Comparison of ENCODE assay signal across 19 cellular contexts in the genomic region with DNA sequence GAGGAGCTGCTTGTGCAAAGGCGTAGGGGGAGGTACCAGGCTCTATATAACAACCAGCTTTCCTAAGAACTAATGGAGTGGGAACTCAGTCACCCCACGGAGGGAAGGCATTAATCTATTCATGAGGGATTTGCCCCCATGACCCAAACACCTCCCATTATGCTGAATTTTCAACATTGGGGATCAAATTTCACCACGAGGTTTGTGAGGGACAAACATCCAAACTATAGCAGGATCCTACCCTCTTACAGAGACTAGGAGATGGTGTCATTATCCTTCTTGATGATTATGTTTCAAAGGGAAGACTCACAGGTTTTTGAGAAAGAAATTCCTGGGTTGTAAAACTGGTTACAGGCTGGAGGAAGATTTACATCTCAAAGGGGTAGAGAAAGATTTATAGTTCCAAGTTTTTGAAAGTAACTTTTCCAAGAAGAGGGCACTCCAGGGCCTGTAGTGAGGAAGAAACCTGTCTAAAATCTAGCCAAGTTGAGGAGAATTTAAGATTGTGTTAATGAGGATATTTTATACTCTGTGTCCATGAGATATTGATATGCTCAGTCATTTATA.
DNase-seq lines count a peak whose midpoint lies in the region; TF ChIP-seq lines count a peak whose summit lies in the region.
"Had no signal": no experiment of that assay in that cellular context is flagged by ENCODE, and none has a peak within 500 bp of the region (broad histone marks: within the 10 kb centered on the region; RNA-seq: fewer than 3 reads in every experiment).

No MANE protein-coding gene starts in this region.

- 0 out of 2 replicates have a peak overlapping the region, but pooled peaks have one; percentile 24 for H3K9ac ChIP-seq in HUES64 (ENCODE audit: low read depth, low read length)
- H3K9ac ChIP-seq in iPS-18a (ENCODE audit: low read length) = peak overlapping the region; percentile 23

- peak; percentile 50 for DNase-seq in ELF-1 (ENCODE audit: low read depth, low spot score)
- DNase-seq in neural crest cell (ENCODE audit: low read depth, low spot score) = no peak
- no peak for DNase-seq in effector memory CD4-positive, alpha-beta T cell
- DNase-seq in kidney glomerular epithelial cell (lab: John Stamatoyannopoulos, UW) = no peak
- no peak for DNase-seq in posterior vena cava (ENCODE audit: low spot score)
- DNase-seq in esophagus squamous epithelium (lab: John Stamatoyannopoulos, UW) = no peak
- DNase-seq: CD4-positive, alpha-beta memory T cell; DND-41; GDM1; H7; KG1; NCI-H1048; NCI-H345; NCI-H526; Right ventricle myocardium superior had no signal

- intact Hi-C loops in posterior vena cava (cut with DNase I) (no loop called here), esophagus squamous epithelium (cut with DNase I) (no loop called here)

- H3K27ac ChIP-seq in HUES64 (ENCODE audit: low read depth, low read length) (peak overlapping the region; percentile 45; the same call in 1 of the 2 replicates), iPS-18a (ENCODE audit: low read length) (peak overlapping the region; percentile 4), esophagus squamous epithelium (no peak overlapping the region)
- no peak overlapping the region for H3K27ac ChIP-seq in effector memory CD4-positive, alpha-beta T cell (ENCODE audit: insufficient read depth, low read length, poor library complexity, severe bottlenecking)
- H3K27ac ChIP-seq: SK-N-MC had no signal

- H3K9me3 Mint-ChIP-seq in neural crest cell = peaks cover 4% of the 10 kb centered on the region

- H3K4me1 Mint-ChIP-seq in neural crest cell = peaks cover 13% of the 10 kb centered on the region
- H3K4me1 Mint-ChIP-seq: CD4-positive, alpha-beta memory T cell had no signal

- TF ChIP-seq CTCF in neural crest cell (conservative IDR thresholded peaks at IDR 0.05) = no peak
- no peak for TF ChIP-seq CTCF in esophagus squamous epithelium (IDR thresholded peaks at IDR 0.05)

- H3K36me3 ChIP-seq in HUES64 (ENCODE audit: insufficient read depth, low read length) = no peaks in the 10 kb centered on the region
- H3K36me3 ChIP-seq in iPS-18a (ENCODE audit: control insufficient read depth, low read depth, low read length) = no peaks in the 10 kb centered on the region
- no peaks in the 10 kb centered on the region for H3K36me3 ChIP-seq in effector memory CD4-positive, alpha-beta T cell (ENCODE audit: control insufficient read depth, insufficient read depth, low read length)
- no peaks in the 10 kb centered on the region for H3K36me3 ChIP-seq in esophagus squamous epithelium

- no peaks in the 10 kb centered on the region for H3K27me3 Mint-ChIP-seq in neural crest cell (ENCODE audit: low read depth)
- H3K27me3 Mint-ChIP-seq: CD4-positive, alpha-beta memory T cell had no signal

- H3K9me3 ChIP-seq in HUES64 (ENCODE audit: insufficient read depth, low read depth, low read length) = peaks cover 14% of the 10 kb centered on the region
- peaks cover 15% of the 10 kb centered on the region for H3K9me3 ChIP-seq in iPS-18a (ENCODE audit: control insufficient read depth, low read depth, low read length)
- no peaks in the 10 kb centered on the region for H3K9me3 ChIP-seq in effector memory CD4-positive, alpha-beta T cell (ENCODE audit: control insufficient read depth, low read length)
- H3K9me3 ChIP-seq in esophagus squamous epithelium = no peaks in the 10 kb centered on the region

- peaks cover 2% of the 10 kb centered on the region for H3K36me3 Mint-ChIP-seq in neural crest cell (ENCODE audit: low read depth)
- H3K36me3 Mint-ChIP-seq: CD4-positive, alpha-beta memory T cell had no signal

- TF ChIP-seq POLR2A in esophagus squamous epithelium (IDR thresholded peaks at IDR 0.05) = no peak

- WGBS in HUES64 = 33% methylated on average over 3 of the region's 3 CpGs
- WGBS in esophagus squamous epithelium, 2 donors = 28 to 36% methylated on average over 3 of the region's 3 CpGs

- no peaks in the 10 kb centered on the region for H3K27me3 ChIP-seq in HUES64 (ENCODE audit: insufficient read depth, low read length)
- no peaks in the 10 kb centered on the region for H3K27me3 ChIP-seq in iPS-18a (ENCODE audit: control insufficient read depth, insufficient read depth, low read length)
- no peaks in the 10 kb centered on the region for H3K27me3 ChIP-seq in effector memory CD4-positive, alpha-beta T cell (replicated peaks; ENCODE audit: control insufficient read depth, insufficient read depth, low read length, poor library complexity, severe bottlenecking)
- no peaks in the 10 kb centered on the region for H3K27me3 ChIP-seq in esophagus squamous epithelium

- no peak overlapping the region for H3K4me3 Mint-ChIP-seq in neural crest cell
- H3K4me3 Mint-ChIP-seq: CD4-positive, alpha-beta memory T cell had no signal

- H3K4me3 ChIP-seq in HUES64 (ENCODE audit: low read length) = no peak overlapping the region
- no peak overlapping the region for H3K4me3 ChIP-seq in iPS-18a (ENCODE audit: low read length)
- no peak overlapping the region for H3K4me3 ChIP-seq in effector memory CD4-positive, alpha-beta T cell (ENCODE audit: insufficient read depth, low read depth, low read length, poor library complexity, severe bottlenecking)
- H3K4me3 ChIP-seq in esophagus squamous epithelium = no peak overlapping the region
- H3K4me3 ChIP-seq: GM12878, SK-N-MC had no signal

- peak overlapping the region; percentile 38 for H3K27ac Mint-ChIP-seq in neural crest cell (ENCODE audit: unreplicated experiment)
- H3K27ac Mint-ChIP-seq: CD4-positive, alpha-beta memory T cell had no signal

- H3K4me1 ChIP-seq in HUES64 (ENCODE audit: insufficient read depth, low read length) = peaks cover 33% of the 10 kb centered on the region
- peaks cover 21% of the 10 kb centered on the region for H3K4me1 ChIP-seq in iPS-18a (ENCODE audit: control insufficient read depth, low read depth, low read length)
- H3K4me1 ChIP-seq in effector memory CD4-positive, alpha-beta T cell (ENCODE audit: control insufficient read depth, insufficient read depth, low read length, poor library complexity, severe bottlenecking) = no peaks in the 10 kb centered on the region
- no peaks in the 10 kb centered on the region for H3K4me1 ChIP-seq in esophagus squamous epithelium

Comparison
In these comparisons a context has a peak if more than half of its experiments do, and no peak if none do; other contexts are left out.
1. H3K27ac ChIP-seq: peak in HUES64 (single experiment) and iPS-18a (single experiment); none in effector memory CD4-positive, alpha-beta T cell (single experiment) and esophagus squamous epithelium (0 of 4).